In the genomic region with DNA sequence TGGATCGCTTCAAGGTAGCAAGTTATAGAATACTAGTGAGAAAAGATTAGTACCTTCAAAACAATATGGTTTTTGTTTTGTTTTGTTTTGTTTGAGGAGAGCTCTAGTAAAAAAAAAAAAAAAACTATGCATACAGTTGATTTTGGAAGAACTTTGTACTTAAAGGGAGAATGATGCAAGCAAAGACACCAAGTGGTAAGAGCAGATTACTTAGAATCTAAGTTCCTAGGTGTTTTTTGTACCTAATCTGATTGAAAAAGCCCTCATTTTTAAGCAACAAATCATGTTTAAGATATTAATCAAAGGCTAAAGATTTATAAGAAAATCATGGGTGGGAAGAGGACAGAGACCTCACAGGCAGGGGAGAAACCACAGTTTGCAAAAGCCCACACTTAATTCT, we compare ENCODE assay signal across 1 cellular context.
TF ChIP-seq lines count a peak whose summit lies in the region.

No MANE protein-coding gene starts in this region.

TF ChIP-seq in HepG2, 621 proteins besides CTCF, POLR2A, EP300 and RAD21 (continued from another document and continues in another):
- TF ChIP-seq, protein P1, sequence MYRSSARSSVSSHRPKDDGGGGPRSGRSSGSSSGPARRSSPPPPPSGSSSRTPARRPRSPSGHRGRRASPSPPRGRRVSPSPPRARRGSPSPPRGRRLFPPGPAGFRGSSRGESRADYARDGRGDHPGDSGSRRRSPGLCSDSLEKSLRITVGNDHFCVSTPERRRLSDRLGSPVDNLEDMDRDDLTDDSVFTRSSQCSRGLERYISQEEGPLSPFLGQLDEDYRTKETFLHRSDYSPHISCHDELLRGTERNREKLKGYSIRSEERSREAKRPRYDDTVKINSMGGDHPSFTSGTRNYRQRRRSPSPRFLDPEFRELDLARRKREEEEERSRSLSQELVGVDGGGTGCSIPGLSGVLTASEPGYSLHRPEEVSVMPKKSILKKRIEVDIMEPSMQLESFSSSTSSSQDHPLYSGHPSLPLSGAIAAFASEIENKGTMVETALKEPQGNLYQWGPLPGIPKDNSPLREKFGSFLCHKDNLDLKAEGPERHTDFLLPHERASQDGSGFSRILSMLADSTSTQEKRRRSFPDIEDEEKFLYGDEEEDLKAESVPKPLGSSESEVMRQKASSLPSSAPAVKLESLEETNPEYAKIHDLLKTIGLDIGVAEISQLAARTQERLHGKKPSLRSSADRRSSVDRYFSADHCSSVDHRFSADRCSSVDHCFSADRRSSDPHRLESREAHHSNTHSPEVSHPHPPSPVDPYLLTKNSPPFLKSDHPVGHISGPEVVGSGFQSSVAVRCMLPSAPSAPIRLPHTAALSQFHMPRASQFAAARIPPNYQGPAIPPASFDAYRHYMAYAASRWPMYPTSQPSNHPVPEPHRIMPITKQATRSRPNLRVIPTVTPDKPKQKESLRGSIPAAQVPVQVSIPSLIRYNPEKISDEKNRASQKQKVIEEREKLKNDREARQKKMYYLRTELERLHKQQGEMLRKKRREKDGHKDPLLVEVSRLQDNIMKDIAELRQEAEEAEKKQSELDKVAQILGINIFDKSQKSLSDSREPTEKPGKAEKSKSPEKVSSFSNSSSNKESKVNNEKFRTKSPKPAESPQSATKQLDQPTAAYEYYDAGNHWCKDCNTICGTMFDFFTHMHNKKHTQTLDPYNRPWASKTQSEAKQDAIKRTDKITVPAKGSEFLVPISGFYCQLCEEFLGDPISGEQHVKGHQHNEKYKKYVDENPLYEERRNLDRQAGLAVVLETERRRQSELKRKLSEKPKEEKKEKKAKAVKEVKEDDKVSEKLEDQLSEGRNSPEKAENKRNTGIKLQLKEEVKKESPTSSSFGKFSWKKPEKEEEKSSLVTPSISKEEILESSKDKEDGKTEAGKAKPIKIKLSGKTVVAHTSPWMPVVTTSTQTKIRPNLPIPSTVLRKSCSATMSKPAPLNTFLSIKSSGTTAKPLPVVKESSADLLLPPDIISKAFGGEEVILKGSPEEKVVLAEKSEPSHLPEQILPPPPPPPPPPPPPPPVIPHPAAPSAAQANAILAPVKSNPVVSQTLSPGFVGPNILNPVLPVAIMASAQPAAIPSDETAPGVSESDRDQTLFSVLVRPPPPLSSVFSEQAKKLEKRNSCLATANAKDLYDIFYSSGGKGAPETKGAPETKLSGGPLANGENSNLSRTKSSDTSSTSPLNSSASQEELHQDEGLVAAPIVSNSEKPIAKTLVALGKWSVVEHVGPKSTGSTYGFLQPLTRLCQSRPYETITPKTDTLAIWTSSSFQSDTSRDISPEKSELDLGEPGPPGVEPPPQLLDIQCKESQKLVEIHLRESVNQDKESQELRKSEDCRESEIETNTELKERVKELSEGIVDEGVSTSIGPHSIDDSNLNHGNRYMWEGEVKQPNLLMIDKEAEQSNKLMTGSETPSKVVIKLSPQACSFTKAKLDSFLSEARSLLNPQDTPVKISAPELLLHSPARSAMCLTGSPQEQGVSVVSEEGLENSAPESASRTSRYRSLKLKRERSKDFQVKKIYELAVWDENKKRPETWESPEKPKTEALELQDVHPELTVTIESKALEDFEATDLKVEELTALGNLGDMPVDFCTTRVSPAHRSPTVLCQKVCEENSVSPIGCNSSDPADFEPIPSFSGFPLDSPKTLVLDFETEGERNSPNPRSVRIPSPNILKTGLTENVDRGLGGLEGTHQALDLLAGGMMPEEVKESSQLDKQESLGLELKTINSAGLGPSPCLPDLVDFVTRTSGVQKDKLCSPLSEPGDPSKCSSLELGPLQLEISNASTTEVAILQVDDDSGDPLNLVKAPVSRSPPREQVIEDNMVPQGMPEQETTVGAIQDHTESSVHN (CRISPR knock-in tag; IDR thresholded peaks at IDR 0.05): no peak
- no peak for TF ChIP-seq MAFF (IDR thresholded peaks at IDR 0.05; ENCODE audit: low read depth, low read length)
- TF ChIP-seq MED8 (CRISPR knock-in tag; IDR thresholded peaks at IDR 0.05; ENCODE audit: insufficient replicate concordance): no peak
- TF ChIP-seq ZSCAN29 (CRISPR knock-in tag; conservative IDR thresholded peaks at IDR 0.05): no peak
- TF ChIP-seq, protein P2, sequence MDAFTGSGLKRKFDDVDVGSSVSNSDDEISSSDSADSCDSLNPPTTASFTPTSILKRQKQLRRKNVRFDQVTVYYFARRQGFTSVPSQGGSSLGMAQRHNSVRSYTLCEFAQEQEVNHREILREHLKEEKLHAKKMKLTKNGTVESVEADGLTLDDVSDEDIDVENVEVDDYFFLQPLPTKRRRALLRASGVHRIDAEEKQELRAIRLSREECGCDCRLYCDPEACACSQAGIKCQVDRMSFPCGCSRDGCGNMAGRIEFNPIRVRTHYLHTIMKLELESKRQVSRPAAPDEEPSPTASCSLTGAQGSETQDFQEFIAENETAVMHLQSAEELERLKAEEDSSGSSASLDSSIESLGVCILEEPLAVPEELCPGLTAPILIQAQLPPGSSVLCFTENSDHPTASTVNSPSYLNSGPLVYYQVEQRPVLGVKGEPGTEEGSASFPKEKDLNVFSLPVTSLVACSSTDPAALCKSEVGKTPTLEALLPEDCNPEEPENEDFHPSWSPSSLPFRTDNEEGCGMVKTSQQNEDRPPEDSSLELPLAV (CRISPR knock-in tag; conservative IDR thresholded peaks at IDR 0.05; ENCODE audit: low read depth): no peak
- TF ChIP-seq KLF9 (CRISPR knock-in tag; IDR thresholded peaks at IDR 0.05; ENCODE audit: low read depth): no peak
- TF ChIP-seq ZNF225 (CRISPR knock-in tag; IDR thresholded peaks at IDR 0.05): no peak
- TF ChIP-seq, protein P3, sequence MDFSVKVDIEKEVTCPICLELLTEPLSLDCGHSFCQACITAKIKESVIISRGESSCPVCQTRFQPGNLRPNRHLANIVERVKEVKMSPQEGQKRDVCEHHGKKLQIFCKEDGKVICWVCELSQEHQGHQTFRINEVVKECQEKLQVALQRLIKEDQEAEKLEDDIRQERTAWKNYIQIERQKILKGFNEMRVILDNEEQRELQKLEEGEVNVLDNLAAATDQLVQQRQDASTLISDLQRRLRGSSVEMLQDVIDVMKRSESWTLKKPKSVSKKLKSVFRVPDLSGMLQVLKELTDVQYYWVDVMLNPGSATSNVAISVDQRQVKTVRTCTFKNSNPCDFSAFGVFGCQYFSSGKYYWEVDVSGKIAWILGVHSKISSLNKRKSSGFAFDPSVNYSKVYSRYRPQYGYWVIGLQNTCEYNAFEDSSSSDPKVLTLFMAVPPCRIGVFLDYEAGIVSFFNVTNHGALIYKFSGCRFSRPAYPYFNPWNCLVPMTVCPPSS (IDR thresholded peaks at IDR 0.05): no peak
- TF ChIP-seq, protein P4, sequence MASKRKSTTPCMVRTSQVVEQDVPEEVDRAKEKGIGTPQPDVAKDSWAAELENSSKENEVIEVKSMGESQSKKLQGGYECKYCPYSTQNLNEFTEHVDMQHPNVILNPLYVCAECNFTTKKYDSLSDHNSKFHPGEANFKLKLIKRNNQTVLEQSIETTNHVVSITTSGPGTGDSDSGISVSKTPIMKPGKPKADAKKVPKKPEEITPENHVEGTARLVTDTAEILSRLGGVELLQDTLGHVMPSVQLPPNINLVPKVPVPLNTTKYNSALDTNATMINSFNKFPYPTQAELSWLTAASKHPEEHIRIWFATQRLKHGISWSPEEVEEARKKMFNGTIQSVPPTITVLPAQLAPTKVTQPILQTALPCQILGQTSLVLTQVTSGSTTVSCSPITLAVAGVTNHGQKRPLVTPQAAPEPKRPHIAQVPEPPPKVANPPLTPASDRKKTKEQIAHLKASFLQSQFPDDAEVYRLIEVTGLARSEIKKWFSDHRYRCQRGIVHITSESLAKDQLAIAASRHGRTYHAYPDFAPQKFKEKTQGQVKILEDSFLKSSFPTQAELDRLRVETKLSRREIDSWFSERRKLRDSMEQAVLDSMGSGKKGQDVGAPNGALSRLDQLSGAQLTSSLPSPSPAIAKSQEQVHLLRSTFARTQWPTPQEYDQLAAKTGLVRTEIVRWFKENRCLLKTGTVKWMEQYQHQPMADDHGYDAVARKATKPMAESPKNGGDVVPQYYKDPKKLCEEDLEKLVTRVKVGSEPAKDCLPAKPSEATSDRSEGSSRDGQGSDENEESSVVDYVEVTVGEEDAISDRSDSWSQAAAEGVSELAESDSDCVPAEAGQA (IDR thresholded peaks at IDR 0.05; ENCODE audit: low read depth): no peak
- TF ChIP-seq, protein P4 (CRISPR knock-in tag; IDR thresholded peaks at IDR 0.05; ENCODE audit: borderline replicate concordance): no peak
- TF ChIP-seq ZKSCAN8 (CRISPR knock-in tag; IDR thresholded peaks at IDR 0.05; ENCODE audit: borderline replicate concordance): 0 out of 2 replicates have a peak, but pooled peaks have one; percentile 49
- TF ChIP-seq JARID2 (CRISPR knock-in tag; IDR thresholded peaks at IDR 0.05; ENCODE audit: insufficient replicate concordance): no peak
- TF ChIP-seq, protein P5, sequence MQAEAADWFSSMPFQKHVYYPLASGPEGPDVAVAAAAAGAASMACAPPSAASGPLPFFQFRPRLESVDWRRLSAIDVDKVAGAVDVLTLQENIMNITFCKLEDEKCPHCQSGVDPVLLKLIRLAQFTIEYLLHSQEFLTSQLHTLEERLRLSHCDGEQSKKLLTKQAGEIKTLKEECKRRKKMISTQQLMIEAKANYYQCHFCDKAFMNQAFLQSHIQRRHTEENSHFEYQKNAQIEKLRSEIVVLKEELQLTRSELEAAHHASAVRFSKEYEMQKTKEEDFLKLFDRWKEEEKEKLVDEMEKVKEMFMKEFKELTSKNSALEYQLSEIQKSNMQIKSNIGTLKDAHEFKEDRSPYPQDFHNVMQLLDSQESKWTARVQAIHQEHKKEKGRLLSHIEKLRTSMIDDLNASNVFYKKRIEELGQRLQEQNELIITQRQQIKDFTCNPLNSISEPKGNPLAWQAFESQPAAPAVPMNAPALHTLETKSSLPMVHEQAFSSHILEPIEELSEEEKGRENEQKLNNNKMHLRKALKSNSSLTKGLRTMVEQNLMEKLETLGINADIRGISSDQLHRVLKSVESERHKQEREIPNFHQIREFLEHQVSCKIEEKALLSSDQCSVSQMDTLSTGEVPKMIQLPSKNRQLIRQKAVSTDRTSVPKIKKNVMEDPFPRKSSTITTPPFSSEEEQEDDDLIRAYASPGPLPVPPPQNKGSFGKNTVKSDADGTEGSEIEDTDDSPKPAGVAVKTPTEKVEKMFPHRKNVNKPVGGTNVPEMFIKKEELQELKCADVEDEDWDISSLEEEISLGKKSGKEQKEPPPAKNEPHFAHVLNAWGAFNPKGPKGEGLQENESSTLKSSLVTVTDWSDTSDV (CRISPR knock-in tag; IDR thresholded peaks at IDR 0.05): no peak
- no peak for TF ChIP-seq ZNF337 (CRISPR knock-in tag; IDR thresholded peaks at IDR 0.05; ENCODE audit: borderline replicate concordance, low read depth)
- TF ChIP-seq ZNF552 (CRISPR knock-in tag; IDR thresholded peaks at IDR 0.05; ENCODE audit: borderline replicate concordance): no peak
- TF ChIP-seq, protein P6, sequence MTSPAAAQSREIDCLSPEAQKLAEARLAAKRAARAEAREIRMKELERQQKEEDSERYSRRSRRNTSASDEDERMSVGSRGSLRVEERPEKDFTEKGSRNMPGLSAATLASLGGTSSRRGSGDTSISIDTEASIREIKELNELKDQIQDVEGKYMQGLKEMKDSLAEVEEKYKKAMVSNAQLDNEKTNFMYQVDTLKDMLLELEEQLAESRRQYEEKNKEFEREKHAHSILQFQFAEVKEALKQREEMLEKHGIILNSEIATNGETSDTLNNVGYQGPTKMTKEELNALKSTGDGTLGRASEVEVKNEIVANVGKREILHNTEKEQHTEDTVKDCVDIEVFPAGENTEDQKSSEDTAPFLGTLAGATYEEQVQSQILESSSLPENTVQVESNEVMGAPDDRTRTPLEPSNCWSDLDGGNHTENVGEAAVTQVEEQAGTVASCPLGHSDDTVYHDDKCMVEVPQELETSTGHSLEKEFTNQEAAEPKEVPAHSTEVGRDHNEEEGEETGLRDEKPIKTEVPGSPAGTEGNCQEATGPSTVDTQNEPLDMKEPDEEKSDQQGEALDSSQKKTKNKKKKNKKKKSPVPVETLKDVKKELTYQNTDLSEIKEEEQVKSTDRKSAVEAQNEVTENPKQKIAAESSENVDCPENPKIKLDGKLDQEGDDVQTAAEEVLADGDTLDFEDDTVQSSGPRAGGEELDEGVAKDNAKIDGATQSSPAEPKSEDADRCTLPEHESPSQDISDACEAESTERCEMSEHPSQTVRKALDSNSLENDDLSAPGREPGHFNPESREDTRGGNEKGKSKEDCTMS (CRISPR knock-in tag; conservative IDR thresholded peaks at IDR 0.05): no peak
- TF ChIP-seq ZNF20 (CRISPR knock-in tag; IDR thresholded peaks at IDR 0.05): no peak
- TF ChIP-seq, protein P7, sequence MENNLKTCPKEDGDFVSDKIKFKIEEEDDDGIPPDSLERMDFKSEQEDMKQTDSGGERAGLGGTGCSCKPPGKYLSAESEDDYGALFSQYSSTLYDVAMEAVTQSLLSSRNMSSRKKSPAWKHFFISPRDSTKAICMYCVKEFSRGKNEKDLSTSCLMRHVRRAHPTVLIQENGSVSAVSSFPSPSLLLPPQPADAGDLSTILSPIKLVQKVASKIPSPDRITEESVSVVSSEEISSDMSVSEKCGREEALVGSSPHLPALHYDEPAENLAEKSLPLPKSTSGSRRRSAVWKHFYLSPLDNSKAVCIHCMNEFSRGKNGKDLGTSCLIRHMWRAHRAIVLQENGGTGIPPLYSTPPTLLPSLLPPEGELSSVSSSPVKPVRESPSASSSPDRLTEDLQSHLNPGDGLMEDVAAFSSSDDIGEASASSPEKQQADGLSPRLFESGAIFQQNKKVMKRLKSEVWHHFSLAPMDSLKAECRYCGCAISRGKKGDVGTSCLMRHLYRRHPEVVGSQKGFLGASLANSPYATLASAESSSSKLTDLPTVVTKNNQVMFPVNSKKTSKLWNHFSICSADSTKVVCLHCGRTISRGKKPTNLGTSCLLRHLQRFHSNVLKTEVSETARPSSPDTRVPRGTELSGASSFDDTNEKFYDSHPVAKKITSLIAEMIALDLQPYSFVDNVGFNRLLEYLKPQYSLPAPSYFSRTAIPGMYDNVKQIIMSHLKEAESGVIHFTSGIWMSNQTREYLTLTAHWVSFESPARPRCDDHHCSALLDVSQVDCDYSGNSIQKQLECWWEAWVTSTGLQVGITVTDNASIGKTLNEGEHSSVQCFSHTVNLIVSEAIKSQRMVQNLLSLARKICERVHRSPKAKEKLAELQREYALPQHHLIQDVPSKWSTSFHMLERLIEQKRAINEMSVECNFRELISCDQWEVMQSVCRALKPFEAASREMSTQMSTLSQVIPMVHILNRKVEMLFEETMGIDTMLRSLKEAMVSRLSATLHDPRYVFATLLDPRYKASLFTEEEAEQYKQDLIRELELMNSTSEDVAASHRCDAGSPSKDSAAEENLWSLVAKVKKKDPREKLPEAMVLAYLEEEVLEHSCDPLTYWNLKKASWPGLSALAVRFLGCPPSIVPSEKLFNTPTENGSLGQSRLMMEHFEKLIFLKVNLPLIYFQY (CRISPR knock-in tag; IDR thresholded peaks at IDR 0.05; ENCODE audit: borderline replicate concordance): no peak
- no peak for TF ChIP-seq ETV6 (CRISPR knock-in tag; conservative IDR thresholded peaks at IDR 0.05)
- no peak for TF ChIP-seq EZH2 (conservative IDR thresholded peaks at IDR 0.05; ENCODE audit: low read depth, low read length)
- no peak for TF ChIP-seq JUN (CRISPR knock-in tag; IDR thresholded peaks at IDR 0.05)
- TF ChIP-seq ZNF558 (CRISPR knock-in tag; IDR thresholded peaks at IDR 0.05; ENCODE audit: borderline replicate concordance): no peak
